8 cellular contexts compared by ENCODE assay signal in the genomic region with DNA sequence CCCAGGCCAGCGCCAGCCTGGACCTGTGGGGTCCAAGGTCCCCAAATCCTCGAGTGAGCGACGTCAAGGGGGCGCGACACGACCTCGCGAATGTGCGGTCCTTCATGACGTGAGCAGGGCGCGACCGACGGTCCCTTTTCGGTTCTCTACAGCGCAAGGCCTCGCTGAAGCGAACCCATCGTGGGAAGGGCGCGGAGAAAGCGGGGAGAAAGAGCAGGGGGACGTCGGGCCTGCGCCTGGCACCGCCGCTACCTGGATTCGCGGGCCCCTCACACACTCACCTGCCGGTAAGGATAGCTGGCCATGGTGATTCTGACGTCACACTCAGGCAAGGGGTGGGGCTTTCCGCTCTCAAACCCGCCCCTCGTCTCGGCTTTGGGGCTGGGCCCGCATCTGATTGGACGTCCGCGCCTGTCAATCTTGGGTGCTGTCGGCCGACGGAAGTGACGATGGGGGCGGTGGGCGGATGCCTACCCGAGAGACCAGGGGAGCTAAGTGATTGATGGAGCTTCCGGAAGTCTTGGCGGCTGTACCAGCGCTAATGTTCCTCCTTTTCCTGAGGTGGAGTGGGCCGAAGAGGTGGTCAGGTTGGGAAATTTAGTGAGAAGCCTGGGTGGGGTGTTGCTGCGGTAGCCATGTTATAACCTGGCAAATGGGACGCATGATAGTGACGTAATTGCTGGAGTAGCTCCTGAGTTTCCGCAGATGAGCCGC. TPM values are rescaled to one million over a fixed set of nuclear protein-coding genes. Genes with fewer than 3 reads are reported as not detected.
DNase-seq lines count a peak whose midpoint lies in the region; ATAC-seq and TF ChIP-seq lines count a peak whose summit lies in the region.

A gene with protein sequence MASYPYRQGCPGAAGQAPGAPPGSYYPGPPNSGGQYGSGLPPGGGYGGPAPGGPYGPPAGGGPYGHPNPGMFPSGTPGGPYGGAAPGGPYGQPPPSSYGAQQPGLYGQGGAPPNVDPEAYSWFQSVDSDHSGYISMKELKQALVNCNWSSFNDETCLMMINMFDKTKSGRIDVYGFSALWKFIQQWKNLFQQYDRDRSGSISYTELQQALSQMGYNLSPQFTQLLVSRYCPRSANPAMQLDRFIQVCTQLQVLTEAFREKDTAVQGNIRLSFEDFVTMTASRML (minus strand): TSS at position 317 of the 714 bp plus-strand sequence. CDS start 12 bp downstream, at position 305.

- H3K4me1 Mint-ChIP-seq in T-helper 17 cell = peaks cover 24% of the 10 kb centered on the region

- H3K36me3 Mint-ChIP-seq in T-helper 17 cell (ENCODE audit: low read depth) = peaks cover 8% of the 10 kb centered on the region

- H3K27me3 ChIP-seq in upper lobe of right lung = no peaks in the 10 kb centered on the region

- in situ Hi-C loops in GM13977 (cut with MboI; ENCODE audit: low pct_unique_long_range_greater_than_20kb, low sequenced_read_pairs, unreplicated experiment) = no loop called here

- peak within 1 kb of the TSS; percentile 97 for H3K4me3 ChIP-seq in upper lobe of right lung

- TF ChIP-seq CTCF in GM13977 (IDR thresholded peaks at IDR 0.05; ENCODE audit: extremely low read depth, insufficient read depth, missing control alignments) = no peak
- TF ChIP-seq CTCF in upper lobe of right lung (IDR thresholded peaks at IDR 0.05) = no peak

- no peaks in the 10 kb centered on the region for H3K9me3 ChIP-seq in T-helper 17 cell (ENCODE audit: control insufficient read depth, low read length, poor library complexity, severe bottlenecking)
- H3K9me3 ChIP-seq in upper lobe of right lung = no peaks in the 10 kb centered on the region

- peaks cover 45% of the 10 kb centered on the region for H3K4me1 ChIP-seq in upper lobe of right lung

- intact Hi-C loops in left cardiac atrium (cut with DNase I) = no loop called here
- intact Hi-C loops in posterior vena cava (cut with DNase I) = no loop called here
- intact Hi-C loops in upper lobe of right lung (cut with DNase I) = no loop called here

- H3K27ac ChIP-seq in upper lobe of right lung = peak within 1 kb of the TSS; percentile 100

- ATAC-seq in HG02884 (IDR thresholded peaks at IDR 0.05; ENCODE audit: unreplicated experiment) (peak; percentile 92), T-helper 17 cell (peak; percentile 90), left cardiac atrium (peak; percentile 97), upper lobe of right lung (peak; percentile 96)

- H3K27me3 Mint-ChIP-seq in T-helper 17 cell = no peaks in the 10 kb centered on the region

- DNase-seq in GM13977 (ENCODE audit: low spot score) (peak; percentile 97), NCI-H1694 treated with DMSO at 0.1 percent for 48 hours (lab: John Stamatoyannopoulos, UW) (peak; percentile 97), T-helper 17 cell (peak; percentile 97 to 99 (median 98)), amygdala (lab: John Stamatoyannopoulos, UW) (peak; percentile 85 to 99 (median 97)), left cardiac atrium (peak; percentile 99), posterior vena cava (ENCODE audit: low spot score) (peak; percentile 100), upper lobe of right lung (peak; percentile 100)

- peak within 1 kb of the TSS; percentile 99 for H3K27ac Mint-ChIP-seq in T-helper 17 cell

- H3K4me3 Mint-ChIP-seq in T-helper 17 cell = peak within 1 kb of the TSS; percentile 97

- no peaks in the 10 kb centered on the region for H3K36me3 ChIP-seq in upper lobe of right lung

RNA-seq across cellular contexts. Expression of the gene that starts here (rescaled TPM):
- 10 to 100 TPM; 44.0 to 47.6 TPM for total RNA-seq in T-helper 17 cell
- total RNA-seq in left cardiac atrium = 10 to 100 TPM; 32.3 to 44.7 TPM
- 10 to 100 TPM; 55.5 to 62.8 TPM for total RNA-seq in posterior vena cava
- 69.9 TPM for total RNA-seq in upper lobe of right lung

Comparison
In these comparisons a context has a peak if more than half of its experiments do, and no peak if none do; other contexts are left out.
1. Peak in every context shown above with its lines: DNase-seq, ATAC-seq, H3K4me3 ChIP-seq and H3K27ac ChIP-seq.